Comparison of ENCODE assay signal across 16 cellular contexts in the genomic region with DNA sequence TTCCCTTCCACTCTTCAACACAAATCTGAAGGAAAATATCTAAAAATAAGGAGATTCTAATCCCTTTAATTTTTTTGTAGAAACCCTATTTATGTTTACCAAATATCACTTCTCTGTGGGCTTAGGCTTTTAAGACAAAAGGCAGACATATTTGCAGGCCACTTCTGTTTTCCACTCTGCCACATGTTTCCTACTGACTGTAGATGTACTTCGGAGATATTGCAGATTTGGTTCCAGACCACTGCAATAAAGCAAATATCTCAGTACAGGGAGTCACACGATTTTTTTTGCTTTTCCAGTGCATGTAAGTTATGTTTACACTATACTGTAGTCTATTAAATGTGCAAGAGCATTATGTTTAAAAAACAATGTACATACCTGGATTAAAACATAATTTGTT.
A peak's percentile ranks its signal among the peaks of the same experiment; 100 is the strongest.
DNase-seq lines count a peak whose midpoint lies in the region; ATAC-seq, FAIRE-seq and TF ChIP-seq lines count a peak whose summit lies in the region.
"Had no signal": no experiment of that assay in that cellular context is flagged by ENCODE, and none has a peak within 500 bp of the region (broad histone marks: within the 10 kb centered on the region; RNA-seq: fewer than 3 reads in every experiment).

No MANE protein-coding gene starts in this region.

- no peak for ATAC-seq in heart left ventricle
- ATAC-seq in left ventricle myocardium superior = no peak

- TF ChIP-seq POLR2A in heart left ventricle (IDR thresholded peaks at IDR 0.05) = no peak

- H3K36me3 Mint-ChIP-seq in endodermal cell (ENCODE audit: low read depth) (no peaks in the 10 kb centered on the region), progenitor cell of endocrine pancreas (ENCODE audit: insufficient read depth) (no peaks in the 10 kb centered on the region)
- H3K36me3 Mint-ChIP-seq: CD8-positive, alpha-beta memory T cell had no signal

- H3K36me3 ChIP-seq in heart left ventricle = no peaks in the 10 kb centered on the region
- no peaks in the 10 kb centered on the region for H3K36me3 ChIP-seq in endodermal cell (ENCODE audit: control insufficient read depth, insufficient read depth, low read length)
- H3K36me3 ChIP-seq: HAP-1 had no signal

- H3K4me1 Mint-ChIP-seq in endodermal cell = no peaks in the 10 kb centered on the region
- peaks cover 3% of the 10 kb centered on the region for H3K4me1 Mint-ChIP-seq in progenitor cell of endocrine pancreas (ENCODE audit: low read depth)
- H3K4me1 Mint-ChIP-seq: CD8-positive, alpha-beta memory T cell had no signal

- H3K27ac ChIP-seq in heart left ventricle = peak overlapping the region in 11 of 12 donors; percentile 59 to 91 (median 84)
- H3K27ac ChIP-seq in C4-2B = peak overlapping the region; percentile 48; the same call in 1 of the 2 replicates
- H3K27ac ChIP-seq in endodermal cell (ENCODE audit: low read depth, low read length) = no peak overlapping the region
- H3K27ac ChIP-seq: 22Rv1 had no signal

- H3K27me3 ChIP-seq in heart left ventricle (no peaks in the 10 kb centered on the region), endodermal cell (ENCODE audit: control insufficient read depth, insufficient read depth, low read length, poor library complexity, severe bottlenecking) (no peaks in the 10 kb centered on the region)

- no peak overlapping the region for H3K9ac ChIP-seq in endodermal cell (ENCODE audit: extremely low read depth, low read length, poor library complexity, severe bottlenecking)

- H3K9me3 Mint-ChIP-seq in endodermal cell (no peaks in the 10 kb centered on the region), progenitor cell of endocrine pancreas (ENCODE audit: low read depth) (no peaks in the 10 kb centered on the region)
- H3K9me3 Mint-ChIP-seq: CD8-positive, alpha-beta memory T cell had no signal

- H3K4me3 Mint-ChIP-seq in endodermal cell (no peak overlapping the region), progenitor cell of endocrine pancreas (ENCODE audit: low read depth) (no peak overlapping the region)
- H3K4me3 Mint-ChIP-seq: CD8-positive, alpha-beta memory T cell had no signal

- H3K9me3 ChIP-seq in heart left ventricle = no peaks in the 10 kb centered on the region
- no peaks in the 10 kb centered on the region for H3K9me3 ChIP-seq in endodermal cell (ENCODE audit: control insufficient read depth, low read length)
- H3K9me3 ChIP-seq: Caco-2, HAP-1 had no signal

- no peak for FAIRE-seq in frontal cortex (lab: Jason Lieb, UNC)
- FAIRE-seq: GM12892, GM19239, H1 had no signal

- TF ChIP-seq CTCF in heart left ventricle (IDR thresholded peaks at IDR 0.05) = no peak
- TF ChIP-seq CTCF in C4-2B (conservative IDR thresholded peaks at IDR 0.05) = no peak
- TF ChIP-seq CTCF in endodermal cell (conservative IDR thresholded peaks at IDR 0.05) = no peak
- no peak for TF ChIP-seq CTCF in progenitor cell of endocrine pancreas (IDR thresholded peaks at IDR 0.05; ENCODE audit: unreplicated experiment)

- WGBS in heart left ventricle, 4 donors = 54 to 69% (median 65%) methylated on average over 2 of the region's 2 CpGs
- 78 to 89% methylated on average over 1 to 2 of the region's 2 CpGs for WGBS in endodermal cell (ENCODE audit: insufficient coverage in 1 of 2, insufficient read length in 1 of 2), 2 experiments

- H3K27me3 Mint-ChIP-seq in endodermal cell (ENCODE audit: insufficient read depth) (no peaks in the 10 kb centered on the region), progenitor cell of endocrine pancreas (peaks cover 9% of the 10 kb centered on the region)

- H3K27ac Mint-ChIP-seq in endodermal cell = no peak overlapping the region
- no peak overlapping the region for H3K27ac Mint-ChIP-seq in progenitor cell of endocrine pancreas
- H3K27ac Mint-ChIP-seq: CD8-positive, alpha-beta memory T cell had no signal

- DNase-seq in heart left ventricle (no peak), left ventricle myocardium superior (no peak), SK-N-DZ (ENCODE audit: low spot score) (peak; percentile 54), endodermal cell (peak; percentile 2), frontal cortex (ENCODE audit: low spot score in 2 of 2) (no peak), progenitor cell of endocrine pancreas (ENCODE audit: low spot score, unreplicated experiment) (no peak)
- DNase-seq: Caco-2; CD8-positive, alpha-beta memory T cell; DND-41; GDM1 had no signal

- H3K4me3 ChIP-seq in heart left ventricle (no peak overlapping the region), endodermal cell (ENCODE audit: low read length) (no peak overlapping the region)
- H3K4me3 ChIP-seq: HAP-1 had no signal

- intact Hi-C loops in heart left ventricle (cut with DNase I) = loop anchor here in 3 of 10 donors (5.0 to 10.0 kb wide), 2 partner anchors 72 to 74 kb away; no protein-coding TSS in a partner anchor
- intact Hi-C loops in left ventricle myocardium superior (cut with micrococcal nuclease) = no loop called here

- H3K4me1 ChIP-seq in heart left ventricle (peaks cover 0 to 68% (median 23%) of the 10 kb centered on the region in 12 donors), endodermal cell (ENCODE audit: control insufficient read depth, insufficient read depth, low read length) (no peaks in the 10 kb centered on the region)
- H3K4me1 ChIP-seq: Caco-2, HAP-1 had no signal

Comparison
In these comparisons a context has a peak if more than half of its experiments do, and no peak if none do; other contexts are left out.
1. DNase-seq: peak in SK-N-DZ (single experiment) and endodermal cell (single experiment); none in heart left ventricle (0 of 5), left ventricle myocardium superior (single experiment), frontal cortex (0 of 2) and progenitor cell of endocrine pancreas (single experiment).